ENCODE assay signal across 29 cellular contexts in genomic region chr2:234050455-234051135, GRCh38. TPM values are rescaled to one million over a fixed set of nuclear protein-coding genes. Genes with fewer than 3 reads are reported as not detected.
"Had no signal": no experiment of that assay in that cellular context is flagged by ENCODE, and none has a peak within 500 bp of the region (broad histone marks: within the 10 kb centered on the region; RNA-seq: fewer than 3 reads in every experiment).

TSS of gene SPP2 (plus strand) at chr2:234050702. CDS start at chr2:234050787, 85 bp downstream.

- H3K9me3 Mint-ChIP-seq: activated T-helper 1 cell treated with anti-CD3 and anti-CD28 coated beads, Interleukin-12 subunit alpha, Interleukin-12 subunit beta, Interleukin-2, Interleukin-4 antibody, amounts not matched to agents 30 ng/mL and 10 ng/mL and 1 ng/mL, durations not matched to agents 14 hours and 24 hours and 36 hours; effector memory CD8-positive, alpha-beta T cell; naive B cell; neural progenitor cell had no signal

- H3K27me3 ChIP-seq: brain microvascular endothelial cell, colonic mucosa, gastrocnemius medialis, neural progenitor cell had no signal

- DNase-seq: activated CD4-positive, alpha-beta T cell treated with anti-CD3 and anti-CD28 coated beads for 1 hour; activated CD4-positive, alpha-beta T cell treated with anti-CD3 and anti-CD28 coated beads, Interleukin-2, amount 50 U/mL, for 1 hour; activated CD8-positive, alpha-beta T cell treated with anti-CD3 and anti-CD28 coated beads, Interleukin-2, amount 10 ng/mL, durations not matched to agents 7 days and 5 days; activated gamma-delta T cell; aorta; brain microvascular endothelial cell; colonic mucosa; dorsolateral prefrontal cortex; effector memory CD8-positive, alpha-beta T cell; gastrocnemius medialis; hypothalamus; mesendoderm; mucosa of descending colon; naive B cell; stimulated activated CD4-positive, alpha-beta T cell treated with anti-CD3 and anti-CD28 coated beads, Interleukin-2, amount 100 ng/mL, for 48 hours; stimulated activated naive CD4-positive, alpha-beta T cell treated with Interleukin-2 at 50 U/mL for 16 hours; T-helper 9 cell; upper lobe of right lung had no signal

- H3K4me2 ChIP-seq: neural progenitor cell had no signal

- H3K27ac Mint-ChIP-seq: activated CD8-positive, alpha-beta T cell treated with anti-CD3 and anti-CD28 coated beads, Interleukin-2, amount 10 ng/mL, durations not matched to agents 7 days and 5 days; activated naive CD4-positive, alpha-beta T cell treated with anti-CD3 and anti-CD28 coated beads, Interleukin-2, amount 50 U/mL, for 72 hours; activated T-helper 1 cell treated with anti-CD3 and anti-CD28 coated beads, Interleukin-12 subunit alpha, Interleukin-12 subunit beta, Interleukin-2, Interleukin-4 antibody, amounts not matched to agents 30 ng/mL and 10 ng/mL and 1 ng/mL, durations not matched to agents 14 hours and 24 hours and 36 hours; effector memory CD8-positive, alpha-beta T cell; naive B cell; neural progenitor cell had no signal

- H3K36me3 ChIP-seq: brain microvascular endothelial cell, colonic mucosa, esophagus muscularis mucosa, gastrocnemius medialis, neural progenitor cell, upper lobe of right lung had no signal

- H3K9me3 ChIP-seq: colonic mucosa, esophagus muscularis mucosa, gastrocnemius medialis, mucosa of descending colon, upper lobe of right lung had no signal

- H3K4me1 ChIP-seq: colonic mucosa, esophagus muscularis mucosa, gastrocnemius medialis, neural progenitor cell, upper lobe of right lung had no signal

- H2AFZ ChIP-seq: neural progenitor cell had no signal

- H3K4me3 ChIP-seq: colonic mucosa, dorsolateral prefrontal cortex, esophagus muscularis mucosa, gastrocnemius medialis, mucosa of descending colon, neural progenitor cell, upper lobe of right lung had no signal

- H3K27ac ChIP-seq: brain microvascular endothelial cell, colonic mucosa, dorsolateral prefrontal cortex, esophagus muscularis mucosa, gastrocnemius medialis, neural progenitor cell, upper lobe of right lung had no signal

- H3K27me3 Mint-ChIP-seq: effector memory CD8-positive, alpha-beta T cell had no signal

- ATAC-seq: activated CD8-positive, alpha-beta T cell treated with anti-CD3 and anti-CD28 coated beads, Interleukin-2, amount 10 ng/mL, durations not matched to agents 7 days and 5 days; activated naive CD4-positive, alpha-beta T cell treated with anti-CD3 and anti-CD28 coated beads, Interleukin-2, amount 50 U/mL, for 72 hours; effector memory CD8-positive, alpha-beta T cell; gastrocnemius medialis; mucosa of descending colon; sciatic nerve; upper lobe of right lung had no signal

- H3K36me3 Mint-ChIP-seq: activated naive CD4-positive, alpha-beta T cell treated with anti-CD3 and anti-CD28 coated beads, Interleukin-2, amount 50 U/mL, for 72 hours; naive B cell; neural progenitor cell had no signal

- H3K9ac ChIP-seq: neural progenitor cell had no signal

- H3K4me3 Mint-ChIP-seq: activated CD8-positive, alpha-beta T cell treated with anti-CD3 and anti-CD28 coated beads, Interleukin-2, amount 10 ng/mL, durations not matched to agents 7 days and 5 days; activated T-helper 1 cell treated with anti-CD3 and anti-CD28 coated beads, Interleukin-12 subunit alpha, Interleukin-12 subunit beta, Interleukin-2, Interleukin-4 antibody, amounts not matched to agents 30 ng/mL and 10 ng/mL and 1 ng/mL, durations not matched to agents 14 hours and 24 hours and 36 hours; central memory CD8-positive, alpha-beta T cell; effector memory CD8-positive, alpha-beta T cell; naive B cell; neural progenitor cell had no signal

- H3K4me1 Mint-ChIP-seq: naive B cell, neural progenitor cell had no signal

- FAIRE-seq: endothelial cell of umbilical vein had no signal

RNA-seq across cellular contexts. Expression of gene SPP2, which starts in this region (rescaled TPM):
- total RNA-seq: activated CD8-positive, alpha-beta T cell treated with anti-CD3 and anti-CD28 coated beads, Interleukin-2, amount 10 ng/mL, durations not matched to agents 7 days and 5 days; activated naive CD4-positive, alpha-beta T cell treated with anti-CD3 and anti-CD28 coated beads, Interleukin-2, amount 50 U/mL, for 72 hours; activated T-helper 1 cell treated with anti-CD3 and anti-CD28 coated beads, Interleukin-12 subunit alpha, Interleukin-12 subunit beta, Interleukin-2, Interleukin-4 antibody, amounts not matched to agents 30 ng/mL and 10 ng/mL and 1 ng/mL, durations not matched to agents 14 hours and 24 hours and 36 hours; aorta; colonic mucosa; endothelial cell of umbilical vein; esophagus muscularis mucosa; lower leg skin; mucosa of descending colon; omental fat pad; sciatic nerve; T-helper 1 cell treated with Interleukin-12 subunit alpha and Interleukin-12 subunit beta and Interleukin-4 antibody, amounts not matched to agents 30 ng/mL and 1 ng/mL, for 36 hours; upper lobe of right lung had no signal
- polyA plus RNA-seq: adipose tissue, aorta, endothelial cell of umbilical vein had no signal
